In the genomic region with DNA sequence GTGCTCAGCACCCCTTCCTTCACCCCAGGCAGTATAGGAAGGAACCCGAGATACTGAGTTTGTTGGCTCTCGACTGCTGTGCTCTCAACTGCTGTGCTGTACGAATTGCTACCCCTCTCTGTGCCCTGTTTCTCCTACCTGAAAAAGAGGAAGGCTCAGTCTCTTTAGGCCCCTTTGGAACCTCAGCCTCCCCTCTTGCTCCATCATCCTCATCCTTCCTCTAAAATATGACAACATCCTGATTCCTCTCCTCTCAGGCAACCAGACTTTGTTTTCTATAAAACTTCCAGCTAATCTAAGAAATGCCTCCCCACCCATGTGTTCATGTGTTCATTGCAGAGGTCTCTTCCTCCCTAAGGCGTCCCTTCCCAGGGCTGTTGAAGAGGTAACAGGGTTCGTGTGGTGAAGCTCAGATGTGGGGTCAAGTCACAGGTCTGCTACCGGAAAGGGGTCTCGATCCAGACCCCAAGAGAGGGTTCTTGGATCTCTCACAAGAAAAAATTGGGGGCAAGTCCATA, we compare ENCODE assay signal across 1 cellular context.
TF ChIP-seq lines count a peak whose summit lies in the region.

No MANE protein-coding gene starts in this region.

TF ChIP-seq in K562, 482 proteins besides CTCF, POLR2A, EP300 and RAD21 (continued from another document and continues in another):
- TF ChIP-seq, protein P1, sequence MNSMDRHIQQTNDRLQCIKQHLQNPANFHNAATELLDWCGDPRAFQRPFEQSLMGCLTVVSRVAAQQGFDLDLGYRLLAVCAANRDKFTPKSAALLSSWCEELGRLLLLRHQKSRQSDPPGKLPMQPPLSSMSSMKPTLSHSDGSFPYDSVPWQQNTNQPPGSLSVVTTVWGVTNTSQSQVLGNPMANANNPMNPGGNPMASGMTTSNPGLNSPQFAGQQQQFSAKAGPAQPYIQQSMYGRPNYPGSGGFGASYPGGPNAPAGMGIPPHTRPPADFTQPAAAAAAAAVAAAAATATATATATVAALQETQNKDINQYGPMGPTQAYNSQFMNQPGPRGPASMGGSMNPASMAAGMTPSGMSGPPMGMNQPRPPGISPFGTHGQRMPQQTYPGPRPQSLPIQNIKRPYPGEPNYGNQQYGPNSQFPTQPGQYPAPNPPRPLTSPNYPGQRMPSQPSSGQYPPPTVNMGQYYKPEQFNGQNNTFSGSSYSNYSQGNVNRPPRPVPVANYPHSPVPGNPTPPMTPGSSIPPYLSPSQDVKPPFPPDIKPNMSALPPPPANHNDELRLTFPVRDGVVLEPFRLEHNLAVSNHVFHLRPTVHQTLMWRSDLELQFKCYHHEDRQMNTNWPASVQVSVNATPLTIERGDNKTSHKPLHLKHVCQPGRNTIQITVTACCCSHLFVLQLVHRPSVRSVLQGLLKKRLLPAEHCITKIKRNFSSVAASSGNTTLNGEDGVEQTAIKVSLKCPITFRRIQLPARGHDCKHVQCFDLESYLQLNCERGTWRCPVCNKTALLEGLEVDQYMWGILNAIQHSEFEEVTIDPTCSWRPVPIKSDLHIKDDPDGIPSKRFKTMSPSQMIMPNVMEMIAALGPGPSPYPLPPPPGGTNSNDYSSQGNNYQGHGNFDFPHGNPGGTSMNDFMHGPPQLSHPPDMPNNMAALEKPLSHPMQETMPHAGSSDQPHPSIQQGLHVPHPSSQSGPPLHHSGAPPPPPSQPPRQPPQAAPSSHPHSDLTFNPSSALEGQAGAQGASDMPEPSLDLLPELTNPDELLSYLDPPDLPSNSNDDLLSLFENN (IDR thresholded peaks at IDR 0.05; ENCODE audit: low read depth in 2 of 2, low read length in 2 of 2): no peak
- TF ChIP-seq, protein P2, sequence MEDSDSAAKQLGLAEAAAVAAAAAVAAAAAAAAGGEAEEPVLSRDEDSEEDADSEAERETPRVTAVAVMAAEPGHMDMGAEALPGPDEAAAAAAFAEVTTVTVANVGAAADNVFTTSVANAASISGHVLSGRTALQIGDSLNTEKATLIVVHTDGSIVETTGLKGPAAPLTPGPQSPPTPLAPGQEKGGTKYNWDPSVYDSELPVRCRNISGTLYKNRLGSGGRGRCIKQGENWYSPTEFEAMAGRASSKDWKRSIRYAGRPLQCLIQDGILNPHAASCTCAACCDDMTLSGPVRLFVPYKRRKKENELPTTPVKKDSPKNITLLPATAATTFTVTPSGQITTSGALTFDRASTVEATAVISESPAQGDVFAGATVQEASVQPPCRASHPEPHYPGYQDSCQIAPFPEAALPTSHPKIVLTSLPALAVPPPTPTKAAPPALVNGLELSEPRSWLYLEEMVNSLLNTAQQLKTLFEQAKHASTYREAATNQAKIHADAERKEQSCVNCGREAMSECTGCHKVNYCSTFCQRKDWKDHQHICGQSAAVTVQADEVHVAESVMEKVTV (CRISPR knock-in tag; IDR thresholded peaks at IDR 0.05): no peak
- TF ChIP-seq NR2C1 (IDR thresholded peaks at IDR 0.05) (no peak), NR2C1 (tag; IDR thresholded peaks at IDR 0.05) (peak; percentile 33; the same call in 1 of the 2 replicates), HMG20B (CRISPR knock-in tag; IDR thresholded peaks at IDR 0.05) (no peak), FOXM1 (IDR thresholded peaks at IDR 0.05; ENCODE audit: low read depth) (no peak), FOXM1 (CRISPR knock-in tag; IDR thresholded peaks at IDR 0.05; ENCODE audit: low read depth) (no peak), BDP1 (IDR thresholded peaks at IDR 0.05; ENCODE audit: insufficient read depth, insufficient read length) (no peak), NFIX (CRISPR knock-in tag; IDR thresholded peaks at IDR 0.05; ENCODE audit: low read depth) (no peak), ZNF324 (CRISPR knock-in tag; IDR thresholded peaks at IDR 0.05) (no peak), ATF7 (IDR thresholded peaks at IDR 0.05) (no peak), SRSF1 (IDR thresholded peaks at IDR 0.05; ENCODE audit: low read depth, low read length) (no peak), MEF2D (tag; conservative IDR thresholded peaks at IDR 0.05; ENCODE audit: low read depth) (peak; percentile 40; the same call in 1 of the 2 replicates), HLTF (IDR thresholded peaks at IDR 0.05) (no peak), ZNF263 (CRISPR knock-in tag; IDR thresholded peaks at IDR 0.05; ENCODE audit: borderline replicate concordance) (no peak), ILF3 (IDR thresholded peaks at IDR 0.05; ENCODE audit: borderline replicate concordance) (no peak), ZNF134 (CRISPR knock-in tag; conservative IDR thresholded peaks at IDR 0.05) (0 out of 2 replicates have a peak, but pooled peaks have one; percentile 19), RFX1 (IDR thresholded peaks at IDR 0.05) (no peak), ASH1L (IDR thresholded peaks at IDR 0.05; ENCODE audit: borderline replicate concordance, low read depth, partially characterized antibody) (no peak), CCNT2 (IDR thresholded peaks at IDR 0.05; ENCODE audit: borderline replicate concordance, extremely low read depth, insufficient read length, low read depth, low read length) (no peak), DIDO1 (tag; IDR thresholded peaks at IDR 0.05; ENCODE audit: low read depth) (no peak), ZEB2 (IDR thresholded peaks at IDR 0.05) (no peak), POLR2B (IDR thresholded peaks at IDR 0.05; ENCODE audit: low read depth, partially characterized antibody) (no peak), LEF1 (IDR thresholded peaks at IDR 0.05) (no peak), ZNF316 (IDR thresholded peaks at IDR 0.05) (no peak), ZFPM2 (CRISPR knock-in tag; IDR thresholded peaks at IDR 0.05) (0 out of 2 replicates have a peak, but pooled peaks have one; percentile 32), SETDB1 (IDR thresholded peaks at IDR 0.05; ENCODE audit: low read length) (no peak), MCM5 (IDR thresholded peaks at IDR 0.05; ENCODE audit: low read depth) (no peak), FOSL1 (tag; conservative IDR thresholded peaks at IDR 0.05) (no peak), ILK (tag; IDR thresholded peaks at IDR 0.05; ENCODE audit: borderline replicate concordance, low read depth) (peak; percentile 59; the same call in 1 of the 2 replicates), BRD9 (IDR thresholded peaks at IDR 0.05; ENCODE audit: low read depth, partially characterized antibody) (peak; percentile 33), ZNF668 (CRISPR knock-in tag; IDR thresholded peaks at IDR 0.05) (no peak), RB1 (IDR thresholded peaks at IDR 0.05; ENCODE audit: low read depth) (no peak), ETV6 (IDR thresholded peaks at IDR 0.05; ENCODE audit: borderline replicate concordance in 1 of 2, low read depth in 2 of 2, low read length in 1 of 2) (no peak), ETV6 (CRISPR knock-in tag; IDR thresholded peaks at IDR 0.05; ENCODE audit: borderline replicate concordance) (no peak), KAT8 (IDR thresholded peaks at IDR 0.05; ENCODE audit: low read depth) (no peak), ZBTB7A (IDR thresholded peaks at IDR 0.05; ENCODE audit: borderline replicate concordance, control insufficient read depth, low read depth, low read length) (no peak), PTRF (tag; IDR thresholded peaks at IDR 0.05) (no peak), DMBX1 (CRISPR knock-in tag; IDR thresholded peaks at IDR 0.05; ENCODE audit: borderline replicate concordance) (peak; percentile 70; the same call in 1 of the 2 replicates), ZNF212 (CRISPR knock-in tag; IDR thresholded peaks at IDR 0.05) (no peak), RBM25 (IDR thresholded peaks at IDR 0.05; ENCODE audit: low read depth, low read length, severe bottlenecking) (peak; percentile 27)
- TF ChIP-seq, protein P3, sequence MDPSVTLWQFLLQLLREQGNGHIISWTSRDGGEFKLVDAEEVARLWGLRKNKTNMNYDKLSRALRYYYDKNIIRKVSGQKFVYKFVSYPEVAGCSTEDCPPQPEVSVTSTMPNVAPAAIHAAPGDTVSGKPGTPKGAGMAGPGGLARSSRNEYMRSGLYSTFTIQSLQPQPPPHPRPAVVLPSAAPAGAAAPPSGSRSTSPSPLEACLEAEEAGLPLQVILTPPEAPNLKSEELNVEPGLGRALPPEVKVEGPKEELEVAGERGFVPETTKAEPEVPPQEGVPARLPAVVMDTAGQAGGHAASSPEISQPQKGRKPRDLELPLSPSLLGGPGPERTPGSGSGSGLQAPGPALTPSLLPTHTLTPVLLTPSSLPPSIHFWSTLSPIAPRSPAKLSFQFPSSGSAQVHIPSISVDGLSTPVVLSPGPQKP (CRISPR knock-in tag; IDR thresholded peaks at IDR 0.05): no peak
- TF ChIP-seq, protein P4, sequence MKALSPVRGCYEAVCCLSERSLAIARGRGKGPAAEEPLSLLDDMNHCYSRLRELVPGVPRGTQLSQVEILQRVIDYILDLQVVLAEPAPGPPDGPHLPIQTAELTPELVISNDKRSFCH (CRISPR knock-in tag; IDR thresholded peaks at IDR 0.05): no peak
- TF ChIP-seq, protein P4 (tag; IDR thresholded peaks at IDR 0.05): peak; percentile 60
- TF ChIP-seq, protein P5, sequence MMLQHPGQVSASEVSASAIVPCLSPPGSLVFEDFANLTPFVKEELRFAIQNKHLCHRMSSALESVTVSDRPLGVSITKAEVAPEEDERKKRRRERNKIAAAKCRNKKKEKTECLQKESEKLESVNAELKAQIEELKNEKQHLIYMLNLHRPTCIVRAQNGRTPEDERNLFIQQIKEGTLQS (IDR thresholded peaks at IDR 0.05): no peak
- TF ChIP-seq, protein P5 (CRISPR knock-in tag; conservative IDR thresholded peaks at IDR 0.05): no peak
- TF ChIP-seq, protein P6, sequence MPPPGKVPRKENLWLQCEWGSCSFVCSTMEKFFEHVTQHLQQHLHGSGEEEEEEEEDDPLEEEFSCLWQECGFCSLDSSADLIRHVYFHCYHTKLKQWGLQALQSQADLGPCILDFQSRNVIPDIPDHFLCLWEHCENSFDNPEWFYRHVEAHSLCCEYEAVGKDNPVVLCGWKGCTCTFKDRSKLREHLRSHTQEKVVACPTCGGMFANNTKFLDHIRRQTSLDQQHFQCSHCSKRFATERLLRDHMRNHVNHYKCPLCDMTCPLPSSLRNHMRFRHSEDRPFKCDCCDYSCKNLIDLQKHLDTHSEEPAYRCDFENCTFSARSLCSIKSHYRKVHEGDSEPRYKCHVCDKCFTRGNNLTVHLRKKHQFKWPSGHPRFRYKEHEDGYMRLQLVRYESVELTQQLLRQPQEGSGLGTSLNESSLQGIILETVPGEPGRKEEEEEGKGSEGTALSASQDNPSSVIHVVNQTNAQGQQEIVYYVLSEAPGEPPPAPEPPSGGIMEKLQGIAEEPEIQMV (tag; conservative IDR thresholded peaks at IDR 0.05; ENCODE audit: low read depth): no peak
- TF ChIP-seq, protein P7, sequence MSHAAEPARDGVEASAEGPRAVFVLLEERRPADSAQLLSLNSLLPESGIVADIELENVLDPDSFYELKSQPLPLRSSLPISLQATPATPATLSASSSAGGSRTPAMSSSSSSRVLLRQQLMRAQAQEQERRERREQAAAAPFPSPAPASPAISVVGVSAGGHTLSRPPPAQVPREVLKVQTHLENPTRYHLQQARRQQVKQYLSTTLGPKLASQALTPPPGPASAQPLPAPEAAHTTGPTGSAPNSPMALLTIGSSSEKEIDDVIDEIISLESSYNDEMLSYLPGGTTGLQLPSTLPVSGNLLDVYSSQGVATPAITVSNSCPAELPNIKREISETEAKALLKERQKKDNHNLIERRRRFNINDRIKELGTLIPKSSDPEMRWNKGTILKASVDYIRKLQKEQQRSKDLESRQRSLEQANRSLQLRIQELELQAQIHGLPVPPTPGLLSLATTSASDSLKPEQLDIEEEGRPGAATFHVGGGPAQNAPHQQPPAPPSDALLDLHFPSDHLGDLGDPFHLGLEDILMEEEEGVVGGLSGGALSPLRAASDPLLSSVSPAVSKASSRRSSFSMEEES (CRISPR knock-in tag; IDR thresholded peaks at IDR 0.05): no peak
- TF ChIP-seq, protein P8, sequence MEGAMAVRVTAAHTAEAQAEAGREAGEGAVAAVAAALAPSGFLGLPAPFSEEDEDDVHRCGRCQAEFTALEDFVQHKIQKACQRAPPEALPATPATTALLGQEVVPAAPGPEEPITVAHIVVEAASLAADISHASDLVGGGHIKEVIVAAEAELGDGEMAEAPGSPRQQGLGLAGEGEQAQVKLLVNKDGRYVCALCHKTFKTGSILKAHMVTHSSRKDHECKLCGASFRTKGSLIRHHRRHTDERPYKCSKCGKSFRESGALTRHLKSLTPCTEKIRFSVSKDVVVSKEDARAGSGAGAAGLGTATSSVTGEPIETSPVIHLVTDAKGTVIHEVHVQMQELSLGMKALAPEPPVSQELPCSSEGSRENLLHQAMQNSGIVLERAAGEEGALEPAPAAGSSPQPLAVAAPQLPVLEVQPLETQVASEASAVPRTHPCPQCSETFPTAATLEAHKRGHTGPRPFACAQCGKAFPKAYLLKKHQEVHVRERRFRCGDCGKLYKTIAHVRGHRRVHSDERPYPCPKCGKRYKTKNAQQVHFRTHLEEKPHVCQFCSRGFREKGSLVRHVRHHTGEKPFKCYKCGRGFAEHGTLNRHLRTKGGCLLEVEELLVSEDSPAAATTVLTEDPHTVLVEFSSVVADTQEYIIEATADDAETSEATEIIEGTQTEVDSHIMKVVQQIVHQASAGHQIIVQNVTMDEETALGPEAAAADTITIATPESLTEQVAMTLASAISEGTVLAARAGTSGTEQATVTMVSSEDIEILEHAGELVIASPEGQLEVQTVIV (CRISPR knock-in tag; IDR thresholded peaks at IDR 0.05; ENCODE audit: borderline replicate concordance): no peak
- TF ChIP-seq, protein P9, sequence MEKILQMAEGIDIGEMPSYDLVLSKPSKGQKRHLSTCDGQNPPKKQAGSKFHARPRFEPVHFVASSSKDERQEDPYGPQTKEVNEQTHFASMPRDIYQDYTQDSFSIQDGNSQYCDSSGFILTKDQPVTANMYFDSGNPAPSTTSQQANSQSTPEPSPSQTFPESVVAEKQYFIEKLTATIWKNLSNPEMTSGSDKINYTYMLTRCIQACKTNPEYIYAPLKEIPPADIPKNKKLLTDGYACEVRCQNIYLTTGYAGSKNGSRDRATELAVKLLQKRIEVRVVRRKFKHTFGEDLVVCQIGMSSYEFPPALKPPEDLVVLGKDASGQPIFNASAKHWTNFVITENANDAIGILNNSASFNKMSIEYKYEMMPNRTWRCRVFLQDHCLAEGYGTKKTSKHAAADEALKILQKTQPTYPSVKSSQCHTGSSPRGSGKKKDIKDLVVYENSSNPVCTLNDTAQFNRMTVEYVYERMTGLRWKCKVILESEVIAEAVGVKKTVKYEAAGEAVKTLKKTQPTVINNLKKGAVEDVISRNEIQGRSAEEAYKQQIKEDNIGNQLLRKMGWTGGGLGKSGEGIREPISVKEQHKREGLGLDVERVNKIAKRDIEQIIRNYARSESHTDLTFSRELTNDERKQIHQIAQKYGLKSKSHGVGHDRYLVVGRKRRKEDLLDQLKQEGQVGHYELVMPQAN (IDR thresholded peaks at IDR 0.05; ENCODE audit: borderline replicate concordance): no peak
